8 cellular contexts compared by ENCODE assay signal in the genomic region with DNA sequence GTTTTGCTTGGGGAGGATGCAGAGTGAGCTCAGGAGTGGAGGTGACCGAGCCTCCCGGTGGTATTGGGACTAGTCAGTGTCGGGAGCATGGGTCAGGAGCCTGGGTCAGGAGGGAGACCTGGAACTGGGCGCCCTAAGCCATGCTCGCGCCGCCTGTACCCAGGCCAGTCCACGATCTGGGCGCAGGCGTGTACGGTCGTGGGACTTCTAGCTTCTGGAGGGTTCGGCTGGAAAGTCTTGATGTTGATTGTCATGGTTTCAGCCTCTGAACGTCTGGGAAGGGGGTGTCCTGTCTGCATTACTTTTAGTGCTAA. TPM values are rescaled to one million over a fixed set of nuclear protein-coding genes. Genes with fewer than 3 reads are reported as not detected.
DNase-seq lines count a peak whose midpoint lies in the region; ATAC-seq, FAIRE-seq and TF ChIP-seq lines count a peak whose summit lies in the region.

No MANE protein-coding gene starts in this region.

- H3K4me3 ChIP-seq in endocrine pancreas (ENCODE audit: control insufficient read depth, insufficient read depth, low read length): no peak overlapping the region
- H3K4me3 ChIP-seq in psoas muscle: no peak overlapping the region

- H3K9ac ChIP-seq in endocrine pancreas (ENCODE audit: control insufficient read depth, insufficient read depth, low read length): peak overlapping the region; percentile 86

- intact Hi-C loops in psoas muscle (cut with DNase I): loop anchor here in 1 of 2 donors (2.0 kb wide), 1 partner anchor 96 kb away; no protein-coding TSS in a partner anchor

- ATAC-seq in GM21526 (IDR thresholded peaks at IDR 0.05; ENCODE audit: low FRiP score, unreplicated experiment) (peak; percentile 20), HG03442 (IDR thresholded peaks at IDR 0.05; ENCODE audit: unreplicated experiment) (peak; percentile 12), psoas muscle (peak in 3 of 4 donors; percentile 13 to 37 (median 24))

- H3K27ac ChIP-seq in psoas muscle: peak overlapping the region; percentile 92

- FAIRE-seq in GM12892 (lab: Jason Lieb, UNC) (no peak), D721Med (lab: Jason Lieb, UNC) (no peak)

- TF ChIP-seq CTCF in psoas muscle (IDR thresholded peaks at IDR 0.05) (no peak), D721Med (IDR thresholded peaks at IDR 0.05; ENCODE audit: insufficient read depth, missing control alignments) (no peak)

- H3K27me3 ChIP-seq in endocrine pancreas (ENCODE audit: control insufficient read depth, insufficient read depth, low read length) (no peaks in the 10 kb centered on the region), psoas muscle (ENCODE audit: insufficient read depth in 3 of 3, low read length in 2 of 3) (no peaks in the 10 kb centered on the region)

- no peaks in the 10 kb centered on the region for H3K36me3 ChIP-seq in endocrine pancreas (ENCODE audit: control insufficient read depth, insufficient read depth, low read length)
- no peaks in the 10 kb centered on the region for H3K36me3 ChIP-seq in psoas muscle (ENCODE audit: insufficient read depth in 1 of 2, low read depth in 1 of 2)

- H3K9me3 ChIP-seq in endocrine pancreas (ENCODE audit: control insufficient read depth, low read length): no peaks in the 10 kb centered on the region
- H3K9me3 ChIP-seq in psoas muscle: no peaks in the 10 kb centered on the region

- TF ChIP-seq POLR2A in GM12892 (IDR thresholded peaks at IDR 0.05; ENCODE audit: low read depth, low read length): no peak

- H3K4me1 ChIP-seq in endocrine pancreas (ENCODE audit: control insufficient read depth, insufficient read depth, low read length) (peaks cover 3% of the 10 kb centered on the region), psoas muscle (no peaks in the 10 kb centered on the region)

- 0 to 2% (median 1%) methylated on average over 12 to 14 of the region's 14 CpGs for WGBS in psoas muscle, 3 donors

- DNase-seq in psoas muscle (no peak), DMS79 (lab: John Stamatoyannopoulos, UW) (no peak), GM12892 (ENCODE audit: insufficient read length) (no peak), D721Med (ENCODE audit: insufficient read length, low spot score) (no peak), NCI-H187 treated with DMSO at 0.1 percent for 48 hours (lab: John Stamatoyannopoulos, UW) (no peak)

RNA-seq across cellular contexts. Expression of a gene that starts 0.2 kb away (rescaled TPM):
- total RNA-seq in psoas muscle: 100 to 1,000 TPM in 3 of 4 donors, 10 to 100 TPM in 1; 96.6 to 130 (median 112) TPM
- polyA plus RNA-seq in psoas muscle: 10 to 100 TPM; 56.1 to 62.9 (median 58.0) TPM
- 289 TPM for polyA plus RNA-seq in GM12892 (2012; ENCODE audit: missing spikeins)

RNA-seq across cellular contexts. Expression of a gene that starts 28.0 kb away (rescaled TPM):
- 10 to 100 TPM in 1 of 4 donors, 1 to 10 TPM in 3; 5.0 to 10.2 (median 6.7) TPM for total RNA-seq in psoas muscle
- polyA plus RNA-seq in psoas muscle: 1 to 10 TPM; 2.1 to 4.8 (median 2.7) TPM
- polyA plus RNA-seq in GM12892 (2012; ENCODE audit: missing spikeins): 4.0 TPM
